ENCODE assay signal across 20 cellular contexts in genomic region chr7:19062216-19062615, GRCh38. TPM values are rescaled to one million over a fixed set of nuclear protein-coding genes. Genes with fewer than 3 reads are reported as not detected.
"Had no signal": no experiment of that assay in that cellular context is flagged by ENCODE, and none has a peak within 500 bp of the region (broad histone marks: within the 10 kb centered on the region; RNA-seq: fewer than 3 reads in every experiment).

No MANE protein-coding gene starts in this region.

- H3K79me2 ChIP-seq: hepatocyte had no signal

- H3K27ac ChIP-seq: coronary artery, hepatocyte had no signal

- H3K4me2 ChIP-seq: hepatocyte had no signal

- DNase-seq: effector CD4-positive, alpha-beta T cell; endodermal cell; erythroblast; foreskin melanocyte; head of caudate nucleus; left colon; natural killer cell; posterior cingulate gyrus; stimulated activated CD4-positive, alpha-beta T cell treated with anti-CD3 and anti-CD28 coated beads, Interleukin-2, amount 100 ng/mL, for 24 hours; stimulated activated CD4-positive, alpha-beta T cell treated with anti-CD3 and anti-CD28 coated beads, Interleukin-4, amount 100 ng/mL, for 4 hours; stimulated activated naive B cell treated with anti-CD40 and anti-IgM and Interleukin-4, amounts not matched to agents 10 μg/mL and 1 μg/mL and 100 μg/mL, for 72 hours; trophoblast cell had no signal

- H3K4me3 ChIP-seq: coronary artery, hepatocyte, skin epidermis had no signal

- H2AFZ ChIP-seq: hepatocyte had no signal

- ATAC-seq: left colon; natural killer cell; sciatic nerve; stimulated activated naive B cell treated with anti-CD40 and anti-IgM and Interleukin-4, amounts not matched to agents 10 μg/mL and 1 μg/mL and 100 μg/mL, for 72 hours had no signal

- H3K27me3 ChIP-seq: hepatocyte had no signal

RNA-seq across cellular contexts. Expression of gene TWIST1, which starts 55.2 kb away (rescaled TPM):
- total RNA-seq: dermis microvascular lymphatic vessel endothelial cell, endothelial cell of umbilical vein, lung microvascular endothelial cell, mononuclear cell, natural killer cell had no signal
- polyA plus RNA-seq: endothelial cell of umbilical vein had no signal
